Comparison of ENCODE assay signal across 24 cellular contexts in genomic region chr10:61688551-61689308, GRCh38. TPM values are rescaled to one million over a fixed set of nuclear protein-coding genes. Genes with fewer than 3 reads are reported as not detected.
"Had no signal": no experiment of that assay in that cellular context is flagged by ENCODE, and none has a peak within 500 bp of the region (broad histone marks: within the 10 kb centered on the region; RNA-seq: fewer than 3 reads in every experiment).

No MANE protein-coding gene starts in this region.

- H3K4me1 ChIP-seq: foreskin keratinocyte, gastroesophageal sphincter, heart left ventricle, pancreas, right lobe of liver, thyroid gland had no signal

- FAIRE-seq: islet of Langerhans, pancreas, small intestine had no signal

- DNase-seq: cerebellar nuclear complex; cortex of kidney; foreskin keratinocyte; heart left ventricle; hippocampal formation; left cardiac atrium; left lung; mesenchymal stem cell; mucosa of descending colon; naive B cell; pancreas; right lobe of liver; small intestine; stimulated activated CD4-positive, alpha-beta T cell treated with anti-CD3 and anti-CD28 coated beads, Interleukin-15, amount 100 ng/mL, for 24 hours; stimulated activated CD4-positive, alpha-beta T cell treated with anti-CD3 and anti-CD28 coated beads, Interleukin-2, amount 100 ng/mL, for 48 hours; stimulated activated naive B cell treated with anti-CD40 and anti-IgM and Interleukin-4, amounts not matched to agents 10 μg/mL and 1 μg/mL and 100 μg/mL, for 72 hours; thyroid gland had no signal

- H3K27ac ChIP-seq: foreskin keratinocyte, gastroesophageal sphincter, heart left ventricle, left lung, neutrophil, pancreas, right lobe of liver, thyroid gland had no signal

- H3K36me3 ChIP-seq: gastroesophageal sphincter, heart left ventricle, left lung, neutrophil, pancreas, right lobe of liver, thyroid gland had no signal

- ATAC-seq: foreskin keratinocyte; gastroesophageal sphincter; heart left ventricle; left cardiac atrium; left lung; mucosa of descending colon; natural killer cell treated with Interleukin-12 subunit alpha and Interleukin-12 subunit beta and Interleukin-15 and Interleukin-18, amount 100 ng/mL, for 72 hours; pancreas; right lobe of liver; stimulated activated naive B cell treated with anti-CD40 and anti-IgM and Interleukin-4, amounts not matched to agents 10 μg/mL and 1 μg/mL and 100 μg/mL, for 72 hours had no signal

- H3K4me3 ChIP-seq: gastroesophageal sphincter, heart left ventricle, left lung, mucosa of descending colon, pancreas, right lobe of liver, thyroid gland had no signal

- H3K27me3 ChIP-seq: foreskin keratinocyte, gastroesophageal sphincter, heart left ventricle, left lung, neutrophil, pancreas, right lobe of liver, thyroid gland had no signal

- H3K9me3 ChIP-seq: gastroesophageal sphincter, heart left ventricle, left lung, mucosa of descending colon, neutrophil, pancreas, right lobe of liver, thyroid gland had no signal

RNA-seq across cellular contexts. Expression of gene CABCOCO1, which starts 26.0 kb away (rescaled TPM):
- total RNA-seq: dermis microvascular lymphatic vessel endothelial cell; foreskin keratinocyte; left cardiac atrium; lung microvascular endothelial cell; natural killer cell treated with Interleukin-12 subunit alpha and Interleukin-12 subunit beta and Interleukin-15 and Interleukin-18, amount 100 ng/mL, for 72 hours; progenitor cell of endocrine pancreas; right lobe of liver had no signal
- polyA plus RNA-seq: foreskin keratinocyte, heart left ventricle had no signal
